Comparison of ENCODE assay signal across 8 cellular contexts in genomic region chr19:35774274-35775045, GRCh38. TPM values are rescaled to one million over a fixed set of nuclear protein-coding genes. Genes with fewer than 3 reads are reported as not detected.
DNase-seq lines count a peak whose midpoint lies in the region; ATAC-seq and TF ChIP-seq lines count a peak whose summit lies in the region.

No MANE protein-coding gene starts in this region.

- H3K27me3 ChIP-seq in tibial nerve, result no peaks in the 10 kb centered on the region

- no peak for TF ChIP-seq POLR2A in tibial nerve (IDR thresholded peaks at IDR 0.05)

- TF ChIP-seq CTCF in WTC11 (IDR thresholded peaks at IDR 0.05), result no peak
- TF ChIP-seq CTCF in tibial nerve (IDR thresholded peaks at IDR 0.05), result no peak

- peaks cover 21% of the 10 kb centered on the region for H3K4me1 Mint-ChIP-seq in activated T-cell treated with anti-CD3 and anti-CD28 coated beads, Interleukin-2, amount 50 U/mL, for 72 hours (ENCODE audit: low read depth)
- peaks cover 30% of the 10 kb centered on the region for H3K4me1 Mint-ChIP-seq in WTC11

- DNase-seq in activated T-cell treated with anti-CD3 and anti-CD28 coated beads, Interleukin-2, amount 50 U/mL, for 72 hours, result no peak
- DNase-seq in activated T-cell treated with anti-CD3 and anti-CD28 coated beads for 4 hours (no peak), WTC11 (ENCODE audit: low spot score) (no peak), islet precursor cell (peak; percentile 50), tibial nerve (ENCODE audit: low spot score in 2 of 2) (no peak), CD1c-positive myeloid dendritic cell (ENCODE audit: extremely low spot score) (no peak)

- WGBS in tibial nerve, 2 donors, result 50 to 51% methylated on average over 13 to 16 of the region's 16 CpGs

- no peak for ATAC-seq in activated T-cell treated with anti-CD3 and anti-CD28 coated beads, Interleukin-2, amount 50 U/mL, for 72 hours (replicated peaks in 1 of 2)
- no peak for ATAC-seq in WTC11
- ATAC-seq in HG03354 (IDR thresholded peaks at IDR 0.05; ENCODE audit: poor library complexity, severe bottlenecking, unreplicated experiment), result no peak
- no peak for ATAC-seq in GM19395 (IDR thresholded peaks at IDR 0.05; ENCODE audit: unreplicated experiment)

- H3K4me3 ChIP-seq in tibial nerve, result peak overlapping the region; percentile 15 to 98 (median 84)

- H3K27ac Mint-ChIP-seq in activated T-cell treated with anti-CD3 and anti-CD28 coated beads, Interleukin-2, amount 50 U/mL, for 72 hours, result peak overlapping the region; percentile 90
- H3K27ac Mint-ChIP-seq in WTC11, result no peak overlapping the region

- CTCF ChIA-PET in WTC11 (lab: Charles Lee), result interaction anchor here (2.5 kb wide), 1 partner anchor 10 kb away, joined by 11 read pairs; no protein-coding TSS in a partner anchor

- no peaks in the 10 kb centered on the region for H3K36me3 Mint-ChIP-seq in activated T-cell treated with anti-CD3 and anti-CD28 coated beads, Interleukin-2, amount 50 U/mL, for 72 hours (ENCODE audit: insufficient read depth in 2 of 2)
- H3K36me3 Mint-ChIP-seq in WTC11, result no peaks in the 10 kb centered on the region

- no peak overlapping the region for H3K27ac ChIP-seq in tibial nerve

- H3K36me3 ChIP-seq in tibial nerve, result peaks cover 0 to 25% (median 0%) of the 10 kb centered on the region in 3 donors

- no peaks in the 10 kb centered on the region for H3K27me3 Mint-ChIP-seq in activated T-cell treated with anti-CD3 and anti-CD28 coated beads, Interleukin-2, amount 50 U/mL, for 72 hours (ENCODE audit: low read depth)
- H3K27me3 Mint-ChIP-seq in WTC11 (ENCODE audit: low read depth), result peaks cover 30% of the 10 kb centered on the region

- H3K9me3 Mint-ChIP-seq in activated T-cell treated with anti-CD3 and anti-CD28 coated beads, Interleukin-2, amount 50 U/mL, for 72 hours, result no peaks in the 10 kb centered on the region
- no peaks in the 10 kb centered on the region for H3K9me3 Mint-ChIP-seq in WTC11

- no peaks in the 10 kb centered on the region for H3K9me3 ChIP-seq in tibial nerve

- POLR2A ChIA-PET in WTC11 (lab: Charles Lee), result interaction anchor here (0.6 to 0.7 kb wide), 2 partner anchors 34 to 131 kb away, joined by 4 to 6 read pairs; no protein-coding TSS in a partner anchor

- H3K4me1 ChIP-seq in tibial nerve, result peaks cover 0 to 30% (median 19%) of the 10 kb centered on the region in 4 donors

- peak overlapping the region; percentile 78 to 95 for H3K4me3 Mint-ChIP-seq in activated T-cell treated with anti-CD3 and anti-CD28 coated beads, Interleukin-2, amount 50 U/mL, for 72 hours
- H3K4me3 Mint-ChIP-seq in WTC11, result peak overlapping the region; percentile 53

- TF ChIP-seq EP300 in tibial nerve (IDR thresholded peaks at IDR 0.05), result no peak

TF ChIP-seq in WTC11, 78 proteins besides CTCF, POLR2A, EP300 and RAD21:
- TF ChIP-seq NFE2L1 (CRISPR knock-in tag; IDR thresholded peaks at IDR 0.05) (no peak), GABPB1 (CRISPR knock-in tag; IDR thresholded peaks at IDR 0.05) (no peak), SMAD3 (CRISPR knock-in tag; IDR thresholded peaks at IDR 0.05; ENCODE audit: borderline replicate concordance) (no peak), NR2C2 (CRISPR knock-in tag; IDR thresholded peaks at IDR 0.05) (no peak), PRRX2 (CRISPR knock-in tag; IDR thresholded peaks at IDR 0.05) (no peak)
- TF ChIP-seq, protein P1, sequence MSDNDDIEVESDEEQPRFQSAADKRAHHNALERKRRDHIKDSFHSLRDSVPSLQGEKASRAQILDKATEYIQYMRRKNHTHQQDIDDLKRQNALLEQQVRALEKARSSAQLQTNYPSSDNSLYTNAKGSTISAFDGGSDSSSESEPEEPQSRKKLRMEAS (CRISPR knock-in tag; IDR thresholded peaks at IDR 0.05), result no peak
- TF ChIP-seq, protein P2, sequence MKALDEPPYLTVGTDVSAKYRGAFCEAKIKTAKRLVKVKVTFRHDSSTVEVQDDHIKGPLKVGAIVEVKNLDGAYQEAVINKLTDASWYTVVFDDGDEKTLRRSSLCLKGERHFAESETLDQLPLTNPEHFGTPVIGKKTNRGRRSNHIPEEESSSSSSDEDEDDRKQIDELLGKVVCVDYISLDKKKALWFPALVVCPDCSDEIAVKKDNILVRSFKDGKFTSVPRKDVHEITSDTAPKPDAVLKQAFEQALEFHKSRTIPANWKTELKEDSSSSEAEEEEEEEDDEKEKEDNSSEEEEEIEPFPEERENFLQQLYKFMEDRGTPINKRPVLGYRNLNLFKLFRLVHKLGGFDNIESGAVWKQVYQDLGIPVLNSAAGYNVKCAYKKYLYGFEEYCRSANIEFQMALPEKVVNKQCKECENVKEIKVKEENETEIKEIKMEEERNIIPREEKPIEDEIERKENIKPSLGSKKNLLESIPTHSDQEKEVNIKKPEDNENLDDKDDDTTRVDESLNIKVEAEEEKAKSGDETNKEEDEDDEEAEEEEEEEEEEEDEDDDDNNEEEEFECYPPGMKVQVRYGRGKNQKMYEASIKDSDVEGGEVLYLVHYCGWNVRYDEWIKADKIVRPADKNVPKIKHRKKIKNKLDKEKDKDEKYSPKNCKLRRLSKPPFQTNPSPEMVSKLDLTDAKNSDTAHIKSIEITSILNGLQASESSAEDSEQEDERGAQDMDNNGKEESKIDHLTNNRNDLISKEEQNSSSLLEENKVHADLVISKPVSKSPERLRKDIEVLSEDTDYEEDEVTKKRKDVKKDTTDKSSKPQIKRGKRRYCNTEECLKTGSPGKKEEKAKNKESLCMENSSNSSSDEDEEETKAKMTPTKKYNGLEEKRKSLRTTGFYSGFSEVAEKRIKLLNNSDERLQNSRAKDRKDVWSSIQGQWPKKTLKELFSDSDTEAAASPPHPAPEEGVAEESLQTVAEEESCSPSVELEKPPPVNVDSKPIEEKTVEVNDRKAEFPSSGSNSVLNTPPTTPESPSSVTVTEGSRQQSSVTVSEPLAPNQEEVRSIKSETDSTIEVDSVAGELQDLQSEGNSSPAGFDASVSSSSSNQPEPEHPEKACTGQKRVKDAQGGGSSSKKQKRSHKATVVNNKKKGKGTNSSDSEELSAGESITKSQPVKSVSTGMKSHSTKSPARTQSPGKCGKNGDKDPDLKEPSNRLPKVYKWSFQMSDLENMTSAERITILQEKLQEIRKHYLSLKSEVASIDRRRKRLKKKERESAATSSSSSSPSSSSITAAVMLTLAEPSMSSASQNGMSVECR (CRISPR knock-in tag; IDR thresholded peaks at IDR 0.05; ENCODE audit: borderline replicate concordance), result no peak

RNA-seq across cellular contexts. Expression of gene ARHGAP33, which starts 0.9 kb away (rescaled TPM):
- total RNA-seq in activated T-cell treated with anti-CD3 and anti-CD28 coated beads, Interleukin-2, amount 50 U/mL, for 72 hours, result 10 to 100 TPM; 66.8 to 86.0 TPM
- 36.8 to 43.9 TPM (median 39.8 TPM) in 3 replicates for total RNA-seq in WTC11 (2021)
- 10 to 100 TPM in 3 of 4 donors, 1 to 10 TPM in 1; 6.6 to 46.8 (median 26.1) TPM for total RNA-seq in tibial nerve

RNA-seq across cellular contexts. Expression of gene PROSER3, which starts 16.5 kb away (rescaled TPM):
- 10 to 100 TPM; 38.9 to 47.8 TPM for total RNA-seq in activated T-cell treated with anti-CD3 and anti-CD28 coated beads, Interleukin-2, amount 50 U/mL, for 72 hours
- 32.9 to 36.7 TPM (median 36.2 TPM) in 3 replicates for total RNA-seq in WTC11 (2021)
- 10 to 100 TPM; 14.2 to 32.7 (median 19.9) TPM for total RNA-seq in tibial nerve

RNA-seq across cellular contexts. Expression of gene HSPB6, which starts 17.6 kb away (rescaled TPM):
- total RNA-seq in activated T-cell treated with anti-CD3 and anti-CD28 coated beads, Interleukin-2, amount 50 U/mL, for 72 hours, result 1 to 10 TPM; 1.4 to 2.4 TPM
- total RNA-seq in WTC11 (2021), result 1.4 to 2.5 TPM (median 1.7 TPM) in 3 replicates
- total RNA-seq in tibial nerve, result 100 to 1,000 TPM in 3 of 4 donors, 10 to 100 TPM in 1; 85.2 to 190 (median 124) TPM

RNA-seq across cellular contexts. Expression of gene LIN37, which starts 26.1 kb away (rescaled TPM):
- total RNA-seq in activated T-cell treated with anti-CD3 and anti-CD28 coated beads, Interleukin-2, amount 50 U/mL, for 72 hours, result 10 to 100 TPM; 11.4 to 14.3 TPM
- 4.7 to 6.4 TPM (median 5.6 TPM) in 3 replicates for total RNA-seq in WTC11 (2021)
- 10 to 100 TPM; 18.1 to 32.7 (median 20.6) TPM for total RNA-seq in tibial nerve

RNA-seq across cellular contexts. Expression of gene PSENEN, which starts 29.0 kb away (rescaled TPM):
- 10 to 100 TPM; 50.7 to 53.7 TPM for total RNA-seq in activated T-cell treated with anti-CD3 and anti-CD28 coated beads, Interleukin-2, amount 50 U/mL, for 72 hours
- total RNA-seq in WTC11 (2021), result 80.3 to 85.3 TPM (median 84.0 TPM) in 3 replicates
- total RNA-seq in tibial nerve, result 10 to 100 TPM; 33.1 to 46.7 (median 40.3) TPM

Comparison
In these comparisons a context has a peak if more than half of its experiments do, and no peak if none do; other contexts are left out.
1. RNA of gene HSPB6, which starts 17.6 kb away (total RNA-seq): 85.2 to 190 TPM in tibial nerve; 1.4 to 2.4 TPM in activated T-cell treated with anti-CD3 and anti-CD28 coated beads, Interleukin-2, amount 50 U/mL, for 72 hours and 1.4 to 2.5 TPM in WTC11; every median in the first group is over 10 times any median in the second.